Comparison of ENCODE assay signal across 18 cellular contexts in genomic region chr21:41653243-41653943, GRCh38.
"Had no signal": no experiment of that assay in that cellular context is flagged by ENCODE, and none has a peak within 500 bp of the region (broad histone marks: within the 10 kb centered on the region; RNA-seq: fewer than 3 reads in every experiment).

No MANE protein-coding gene starts in this region.

- H3K4me2 ChIP-seq: hepatocyte, smooth muscle cell had no signal

- H3K9ac ChIP-seq: parathyroid adenoma had no signal

- H3K9me3 ChIP-seq: transverse colon, vagina had no signal

- DNase-seq: activated CD4-positive, alpha-beta T cell treated with anti-CD3 and anti-CD28 coated beads, Interleukin-2, amount 10 ng/mL, durations not matched to agents 7 days and 5 days; activated CD8-positive, alpha-beta T cell treated with anti-CD3 and anti-CD28 coated beads, Interleukin-2, amount 10 ng/mL, durations not matched to agents 7 days and 5 days; activated naive CD4-positive, alpha-beta T cell treated with Interleukin-2 at 50 U/mL for 16 hours; activated naive CD8-positive, alpha-beta T cell treated with anti-CD3 and anti-CD28 coated beads, Interleukin-2, amount 10 ng/mL, durations not matched to agents 7 days and 5 days; activated T-cell treated with anti-CD3 and anti-CD28 coated beads, Interleukin-2, amount 50 U/mL, for 24 hours; amygdala; cortex of kidney; effector CD4-positive, alpha-beta T cell; left cardiac atrium; mesendoderm; stimulated activated CD4-positive, alpha-beta T cell treated with anti-CD3 and anti-CD28 coated beads, Interleukin-4, amount 100 ng/mL, for 24 hours; stimulated activated naive B cell treated with anti-CD40 and anti-IgM and Interleukin-4, amounts not matched to agents 10 μg/mL and 1 μg/mL and 100 μg/mL, for 72 hours; T1000; transverse colon had no signal

- H3K4me1 ChIP-seq: parathyroid adenoma had no signal

- H3K79me2 ChIP-seq: hepatocyte, parathyroid adenoma had no signal

- H3K36me3 ChIP-seq: transverse colon, vagina had no signal

- H3K27ac ChIP-seq: hepatocyte, parathyroid adenoma, transverse colon, vagina had no signal

- ATAC-seq: activated CD8-positive, alpha-beta T cell treated with anti-CD3 and anti-CD28 coated beads, Interleukin-2, amount 10 ng/mL, durations not matched to agents 7 days and 5 days; stimulated activated naive B cell treated with anti-CD40 and anti-IgM and Interleukin-4, amounts not matched to agents 10 μg/mL and 1 μg/mL and 100 μg/mL, for 72 hours had no signal

- H3K4me3 ChIP-seq: hepatocyte, smooth muscle cell, transverse colon, vagina had no signal

- H2AFZ ChIP-seq: hepatocyte, parathyroid adenoma had no signal

- H3K27me3 ChIP-seq: hepatocyte, vagina had no signal
